In genomic region chr22:48192071-48192470, GRCh38 we compare ENCODE assay signal across 10 cellular contexts.
"Had no signal": no experiment of that assay in that cellular context is flagged by ENCODE, and none has a peak within 500 bp of the region (broad histone marks: within the 10 kb centered on the region; RNA-seq: fewer than 3 reads in every experiment).

No MANE protein-coding gene starts in this region.

- H3K27ac ChIP-seq: VCaP, WERI-Rb-1 had no signal

- FAIRE-seq: TTC549 had no signal

- H3K36me3 ChIP-seq: WERI-Rb-1 had no signal

- ATAC-seq: activated CD4-positive, alpha-beta T cell treated with anti-CD3 and anti-CD28 coated beads for 36 hours; activated CD4-positive, CD25-positive, alpha-beta regulatory T cell treated with anti-CD3 and anti-CD28 coated beads, Interleukin-2, amount 50 U/mL, for 24 hours; activated CD8-positive, alpha-beta memory T cell treated with anti-CD3 and anti-CD28 coated beads, Interleukin-2, amount 10 ng/mL, durations not matched to agents 7 days and 5 days; activated CD8-positive, alpha-beta T cell treated with anti-CD3 and anti-CD28 coated beads for 36 hours; activated CD8-positive, alpha-beta T cell treated with anti-CD3 and anti-CD28 coated beads, Interleukin-2, amount 10 ng/mL, durations not matched to agents 7 days and 5 days; T-helper 17 cell; WTC11 had no signal
